Comparison of ENCODE assay signal across 2 cellular contexts in genomic region chr16:27267037-27267677, GRCh38.
TF ChIP-seq lines count a peak whose summit lies in the region.

No MANE protein-coding gene starts in this region.

TF ChIP-seq in IMR-90, 13 proteins besides CTCF, POLR2A, EP300 and RAD21:
- no peak for TF ChIP-seq MXI1 (IDR thresholded peaks at IDR 0.05; ENCODE audit: borderline replicate concordance, low read depth, low read length)
- no peak for TF ChIP-seq CEBPB (IDR thresholded peaks at IDR 0.05; ENCODE audit: low read depth, low read length)
- no peak for TF ChIP-seq FOS (IDR thresholded peaks at IDR 0.05; ENCODE audit: low read depth, low read length)
- no peak for TF ChIP-seq ELK1 (IDR thresholded peaks at IDR 0.05; ENCODE audit: borderline replicate concordance, low read depth, low read length)
- no peak for TF ChIP-seq CHD1 (IDR thresholded peaks at IDR 0.05; ENCODE audit: low read depth, low read length)
- no peak for TF ChIP-seq MAFK (IDR thresholded peaks at IDR 0.05; ENCODE audit: low read depth, low read length)
- TF ChIP-seq MAZ (IDR thresholded peaks at IDR 0.05; ENCODE audit: borderline replicate concordance, low read depth, low read length) = no peak

TF ChIP-seq in WTC11, 78 proteins besides CTCF, POLR2A, EP300 and RAD21:
- TF ChIP-seq HMGA2 (CRISPR knock-in tag; IDR thresholded peaks at IDR 0.05) (peak; percentile 98), MAX (CRISPR knock-in tag; IDR thresholded peaks at IDR 0.05) (no peak)
